In genomic region chr1:9196129-9197040, GRCh38 we compare ENCODE assay signal across 8 cellular contexts. TPM values are rescaled to one million over a fixed set of nuclear protein-coding genes. Genes with fewer than 3 reads are reported as not detected.
DNase-seq lines count a peak whose midpoint lies in the region; ATAC-seq, FAIRE-seq and TF ChIP-seq lines count a peak whose summit lies in the region.

No MANE protein-coding gene starts in this region.

- no peak overlapping the region for H3K4me3 ChIP-seq in HFF-Myc (replicated peaks; ENCODE audit: low read depth, low read length)

- no peak for FAIRE-seq in D721Med (lab: Jason Lieb, UNC)

- no peak for DNase-seq in D721Med (ENCODE audit: insufficient read length, low spot score)
- DNase-seq in HFF-Myc (ENCODE audit: extremely low read depth, low read depth) = no peak
- peak; percentile 77 for DNase-seq in NCI-H510A (lab: John Stamatoyannopoulos, UW)
- peak; percentile 12 to 25 for DNase-seq in activated CD8-positive, alpha-beta memory T cell treated with anti-CD3 and anti-CD28 coated beads for 1 hour (ENCODE audit: extremely low read depth in 1 of 2, low read depth in 1 of 2)
- peak; percentile 33 for DNase-seq in epidermal melanocyte (ENCODE audit: insufficient read length, low spot score)
- DNase-seq in myocyte (ENCODE audit: low read depth) = peak; percentile 79
- DNase-seq in stimulated activated CD8-positive, alpha-beta memory T cell treated with anti-CD3 and anti-CD28 coated beads, Interleukin-7, amount 100 ng/mL, for 24 hours (ENCODE audit: low read depth) = peak; percentile 42

- no peak for ATAC-seq in GM19328 (IDR thresholded peaks at IDR 0.05; ENCODE audit: unreplicated experiment)

- TF ChIP-seq CTCF in D721Med (IDR thresholded peaks at IDR 0.05; ENCODE audit: insufficient read depth, missing control alignments) (peak; percentile 81), HFF-Myc (IDR thresholded peaks at IDR 0.05; ENCODE audit: low read depth, low read length, missing control alignments) (peak; percentile 72)

RNA-seq across cellular contexts. Expression of gene H6PD, which starts 38.2 kb away (rescaled TPM):
- total RNA-seq in myocyte = 17.1 and 18.3 TPM in 2 replicates
- 12.1 TPM for polyA plus RNA-seq in myocyte (2012)

Comparison
In these comparisons a context has a peak if more than half of its experiments do, and no peak if none do; other contexts are left out.
1. DNase-seq: peak in NCI-H510A (single experiment), activated CD8-positive, alpha-beta memory T cell treated with anti-CD3 and anti-CD28 coated beads for 1 hour (2 of 2), epidermal melanocyte (single experiment), myocyte (single experiment) and stimulated activated CD8-positive, alpha-beta memory T cell treated with anti-CD3 and anti-CD28 coated beads, Interleukin-7, amount 100 ng/mL, for 24 hours (single experiment); none in D721Med (single experiment) and HFF-Myc (single experiment).